ENCODE assay signal across 8 cellular contexts in the genomic region with DNA sequence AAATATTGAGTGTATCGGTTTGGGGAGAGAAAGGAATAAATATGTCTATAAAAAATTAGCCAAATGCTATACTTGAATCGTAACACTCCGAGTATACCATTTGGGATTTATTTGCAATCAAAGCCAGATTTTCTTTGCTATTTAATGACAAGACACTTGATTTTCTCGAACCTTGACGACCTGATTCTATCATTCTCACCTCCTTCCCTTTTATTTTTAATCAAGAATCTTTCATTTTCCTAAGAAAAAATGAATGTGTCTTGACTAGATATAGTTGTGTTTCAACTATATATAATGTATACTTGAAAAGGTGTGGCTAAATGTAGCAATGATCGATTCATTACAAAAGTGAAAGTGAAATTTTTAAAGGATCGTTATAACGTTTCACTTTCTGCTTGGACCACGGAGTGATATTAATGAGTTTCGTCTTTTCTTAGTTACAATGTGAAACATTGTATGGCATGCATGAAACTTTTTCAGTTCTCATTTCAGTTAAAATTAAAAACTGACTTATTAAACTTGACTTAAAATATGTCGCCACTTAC. TPM values are rescaled to one million over a fixed set of nuclear protein-coding genes. Genes with fewer than 3 reads are reported as not detected.
DNase-seq lines count a peak whose midpoint lies in the region; ATAC-seq and TF ChIP-seq lines count a peak whose summit lies in the region.

No MANE protein-coding gene starts in this region.

- peak overlapping the region; percentile 88 for H3K27ac ChIP-seq in CD4-positive, alpha-beta T cell (ENCODE audit: low read depth, low read length)
- H3K27ac ChIP-seq in lung (ENCODE audit: low read depth in 1 of 2, low read length in 1 of 2) (peak overlapping the region; percentile 63 to 91), uterus (peak overlapping the region; percentile 76 to 81)

- no peak for DNase-seq in CD4-positive, alpha-beta T cell
- DNase-seq in astrocyte of the spinal cord (ENCODE audit: low read depth, low spot score), result peak; percentile 15
- no peak for DNase-seq in lung (ENCODE audit: low spot score)
- no peak for DNase-seq in uterus
- no peak for DNase-seq in NCI-H345 (lab: John Stamatoyannopoulos, UW)
- DNase-seq in epidermal melanocyte (ENCODE audit: insufficient read length, low spot score), result no peak

- ATAC-seq in CD4-positive, alpha-beta T cell (ENCODE audit: poor library complexity), result peak; percentile 14
- ATAC-seq in GM19463 (IDR thresholded peaks at IDR 0.05; ENCODE audit: unreplicated experiment) (peak; percentile 54), HG03565 (IDR thresholded peaks at IDR 0.05; ENCODE audit: unreplicated experiment) (peak; percentile 39), lung (ENCODE audit: insufficient read depth, low FRiP score) (no peak)

- no peak for TF ChIP-seq POLR2A in uterus (IDR thresholded peaks at IDR 0.05)

- H3K36me3 ChIP-seq in lung (ENCODE audit: control insufficient read depth in 2 of 2, insufficient read depth in 2 of 2, low read length in 2 of 2), result peaks cover 3 to 7% of the 10 kb centered on the region in 2 donors
- no peaks in the 10 kb centered on the region for H3K36me3 ChIP-seq in uterus

- POLR2A ChIA-PET in CD4-positive, alpha-beta T cell (lab: Charles Lee), result interaction anchor here (0.9 to 3.4 kb wide), 9 partner anchors 9 to 801 kb away, joined by 3 to 65 read pairs (median 4); a partner anchor contains a TSS

- peak overlapping the region; percentile 93 for H3K4me3 Mint-ChIP-seq in CD4-positive, alpha-beta T cell

- H3K4me3 ChIP-seq in astrocyte of the spinal cord (ENCODE audit: low read depth, low read length), result peak overlapping the region; percentile 63
- H3K4me3 ChIP-seq in lung, result peak overlapping the region; percentile 98
- peak overlapping the region; percentile 54 to 94 for H3K4me3 ChIP-seq in uterus

- no peaks in the 10 kb centered on the region for H3K27me3 Mint-ChIP-seq in CD4-positive, alpha-beta T cell

- in situ Hi-C loops in astrocyte of the spinal cord (cut with HindIII; ENCODE audit: low sequenced_read_pairs), result no loop called here

- TF ChIP-seq CTCF in CD4-positive, alpha-beta T cell (IDR thresholded peaks at IDR 0.05), result no peak
- TF ChIP-seq CTCF in astrocyte of the spinal cord (IDR thresholded peaks at IDR 0.05; ENCODE audit: low read depth, low read length), result no peak
- no peak for TF ChIP-seq CTCF in lung (IDR thresholded peaks at IDR 0.05; ENCODE audit: control extremely low read depth, extremely low read depth)
- no peak for TF ChIP-seq CTCF in uterus (IDR thresholded peaks at IDR 0.05)

- WGBS in lung, 2 donors, result 3% methylated on average over 11 of the region's 11 CpGs

- peak overlapping the region; percentile 92 for H3K27ac Mint-ChIP-seq in CD4-positive, alpha-beta T cell

- no peaks in the 10 kb centered on the region for H3K27me3 ChIP-seq in CD4-positive, alpha-beta T cell (ENCODE audit: control insufficient read depth, insufficient read depth, low read length)
- H3K27me3 ChIP-seq in lung (ENCODE audit: control insufficient read depth, insufficient read depth) (no peaks in the 10 kb centered on the region), uterus (no peaks in the 10 kb centered on the region)

- peaks cover 50% of the 10 kb centered on the region for H3K4me1 Mint-ChIP-seq in CD4-positive, alpha-beta T cell (ENCODE audit: low read depth)

- intact Hi-C loops in CD4-positive, alpha-beta T cell (cut with DNase I, micrococcal nuclease), result loop anchor here (1.0 to 10.0 kb wide), 4 partner anchors 8 to 1333 kb away; a partner anchor contains a TSS
- intact Hi-C loops in uterus (cut with DNase I; ENCODE audit: low total_unique reads), result no loop called here

- peaks cover 43% of the 10 kb centered on the region for H3K36me3 Mint-ChIP-seq in CD4-positive, alpha-beta T cell (ENCODE audit: low read depth)

- no peaks in the 10 kb centered on the region for H3K9me3 ChIP-seq in CD4-positive, alpha-beta T cell (ENCODE audit: control insufficient read depth, low read length)
- H3K9me3 ChIP-seq in lung (ENCODE audit: control insufficient read depth in 2 of 2, insufficient read depth in 1 of 2, low read length in 1 of 2), result no peaks in the 10 kb centered on the region
- no peaks in the 10 kb centered on the region for H3K9me3 ChIP-seq in uterus

- CTCF ChIA-PET in CD4-positive, alpha-beta T cell (lab: Charles Lee), result interaction anchor here (1.2 to 3.8 kb wide), 3 partner anchors 9 to 38 kb away, joined by 3 to 25 read pairs (median 12); no protein-coding TSS in a partner anchor

- peaks cover 5% of the 10 kb centered on the region for H3K9me3 Mint-ChIP-seq in CD4-positive, alpha-beta T cell

- H3K4me1 ChIP-seq in lung (ENCODE audit: control insufficient read depth in 2 of 2, insufficient read depth in 2 of 2, low read length in 2 of 2) (peaks cover 3 to 5% of the 10 kb centered on the region in 2 donors), uterus (peaks cover 7 to 9% of the 10 kb centered on the region in 2 donors)

RNA-seq across cellular contexts. Expression of a gene that starts 0.6 kb away (rescaled TPM):
- total RNA-seq in CD4-positive, alpha-beta T cell, result 10 to 100 TPM; 86.0 to 90.4 TPM
- total RNA-seq in lung, result 10 to 100 TPM; 39.1 to 47.4 TPM
- 10 to 100 TPM; 22.6 to 30.1 TPM for polyA plus RNA-seq in lung
- 10 to 100 TPM; 27.9 to 51.1 (median 39.1) TPM for total RNA-seq in uterus
